Comparison of ENCODE assay signal across 15 cellular contexts in the genomic region with DNA sequence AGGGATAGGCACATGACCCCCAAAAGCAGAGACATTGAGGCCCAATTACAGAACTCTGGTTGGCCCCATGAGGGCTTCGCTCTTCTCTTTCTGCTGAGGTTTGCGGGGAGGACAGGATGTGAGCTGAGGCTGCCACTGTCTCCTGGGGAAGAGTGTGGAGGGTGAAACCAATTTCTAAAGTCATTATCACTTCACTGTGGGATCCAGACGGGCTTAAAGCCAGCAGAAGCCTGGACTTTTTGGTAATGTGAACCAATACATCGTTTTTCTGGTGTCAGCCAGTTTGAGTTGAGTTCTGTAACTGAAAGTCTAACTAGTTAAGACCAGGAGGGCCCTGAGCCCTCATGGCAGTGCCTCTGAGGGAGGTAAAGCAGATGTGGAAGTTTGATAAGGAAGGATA.
DNase-seq lines count a peak whose midpoint lies in the region; ATAC-seq lines count a peak whose summit lies in the region.
"Had no signal": no experiment of that assay in that cellular context is flagged by ENCODE, and none has a peak within 500 bp of the region (broad histone marks: within the 10 kb centered on the region; RNA-seq: fewer than 3 reads in every experiment).

No MANE protein-coding gene starts in this region.

- H3K4me3 ChIP-seq in BLaER1 treated with 17β-estradiol and CSF1 and Interleukin-3, amounts not matched to agents 10 nM and 100 nM, result no peak overlapping the region
- no peak overlapping the region for H3K4me3 ChIP-seq in mesendoderm (ENCODE audit: low read length)

- H2BK120ac ChIP-seq in mesendoderm (ENCODE audit: low read depth, low read length), result peak overlapping the region; percentile 47

- no peaks in the 10 kb centered on the region for H3K79me2 ChIP-seq in mesendoderm (ENCODE audit: control insufficient read depth, insufficient read depth, low read length)

- no peak overlapping the region for H4K8ac ChIP-seq in mesendoderm (ENCODE audit: low read depth, low read length)

- peak overlapping the region in 10 of 11 experiments; percentile 8 to 77 (median 56); a peak in 19 of 22 replicates for H3K4me2 ChIP-seq in BLaER1 treated with 17β-estradiol and CSF1 and Interleukin-3, amounts not matched to agents 10 nM and 100 nM
- H3K4me2 ChIP-seq in mesendoderm (ENCODE audit: low read length), result no peak overlapping the region

- H3K27me3 ChIP-seq in BLaER1 treated with 17β-estradiol and CSF1 and Interleukin-3, amounts not matched to agents 10 nM and 100 nM, result no peaks in the 10 kb centered on the region
- H3K27me3 ChIP-seq in mesendoderm (ENCODE audit: insufficient read depth, low read length, poor library complexity), result no peaks in the 10 kb centered on the region

- no peak overlapping the region for H3K23ac ChIP-seq in mesendoderm (ENCODE audit: low read length)

- H2BK5ac ChIP-seq in mesendoderm (ENCODE audit: low read length), result peak overlapping the region; percentile 53

- H3K18ac ChIP-seq in mesendoderm (ENCODE audit: low read length), result peak overlapping the region; percentile 69

- H4K20me1 ChIP-seq in BLaER1 treated with 17β-estradiol and CSF1 and Interleukin-3, amounts not matched to agents 10 nM and 100 nM, result no peaks in the 10 kb centered on the region

- H3K27ac ChIP-seq in BLaER1 treated with 17β-estradiol and CSF1 and Interleukin-3, amounts not matched to agents 10 nM and 100 nM, result peak overlapping the region in 1 of 11 experiments; percentile 3; a peak in 1 of 22 replicates
- H3K27ac ChIP-seq in mesendoderm (ENCODE audit: low read depth, low read length), result peak overlapping the region; percentile 43
- H3K27ac ChIP-seq: 22Rv1 had no signal

- ATAC-seq in GM21786 (IDR thresholded peaks at IDR 0.05; ENCODE audit: unreplicated experiment), result no peak

- H3K79me1 ChIP-seq in mesendoderm (ENCODE audit: low read length), result no peaks in the 10 kb centered on the region

- peak overlapping the region; percentile 79 for H3K56ac ChIP-seq in mesendoderm (ENCODE audit: low read length)

- H2BK15ac ChIP-seq in mesendoderm (replicated peaks; ENCODE audit: low read depth), result no peak overlapping the region

- peaks cover 27 to 37% (median 31%) of the 10 kb centered on the region in 10 experiments for H3K4me1 ChIP-seq in BLaER1 treated with 17β-estradiol and CSF1 and Interleukin-3, amounts not matched to agents 10 nM and 100 nM
- H3K4me1 ChIP-seq in mesendoderm (ENCODE audit: control insufficient read depth, low read depth, low read length), result peaks cover 12% of the 10 kb centered on the region

- no CpG with 5 or more reads among the region's 4 CpGs for WGBS in mesendoderm (ENCODE audit: extremely low coverage, insufficient coverage, low lambda C conversion rate)

- no peaks in the 10 kb centered on the region for H3K9me3 ChIP-seq in BLaER1 treated with 17β-estradiol and CSF1 and Interleukin-3, amounts not matched to agents 10 nM and 100 nM (replicated peaks in 1 of 11)

- peaks cover 0 to 46% (median 0%) of the 10 kb centered on the region in 11 experiments; a peak in 3 of 22 replicates for H3K36me3 ChIP-seq in BLaER1 treated with 17β-estradiol and CSF1 and Interleukin-3, amounts not matched to agents 10 nM and 100 nM
- no peaks in the 10 kb centered on the region for H3K36me3 ChIP-seq in mesendoderm (ENCODE audit: control insufficient read depth, insufficient read depth, low read length)

- H2AK5ac ChIP-seq in mesendoderm (ENCODE audit: low read length), result peak overlapping the region; percentile 96

- H3K9ac ChIP-seq in BLaER1 treated with 17β-estradiol and CSF1 and Interleukin-3, amounts not matched to agents 10 nM and 100 nM, result peak overlapping the region in 1 of 11 experiments; percentile 6; a peak in 1 of 22 replicates
- H3K9ac ChIP-seq in mesendoderm (ENCODE audit: low read length), result peak overlapping the region; percentile 16

- H4K5ac ChIP-seq in mesendoderm (ENCODE audit: low read length), result no peak overlapping the region

- DNase-seq in NCI-H446 treated with DMSO at 0.1 percent for 48 hours (lab: John Stamatoyannopoulos, UW) (peak; percentile 4), NCI-H446 (lab: John Stamatoyannopoulos, UW) (no peak), NCI-H69 (lab: John Stamatoyannopoulos, UW) (peak; percentile 14), mesendoderm (peak; percentile 53), nucleus accumbens (lab: John Stamatoyannopoulos, UW) (no peak), NCI-H187 treated with DMSO at 0.1 percent for 48 hours (lab: John Stamatoyannopoulos, UW) (no peak)
- DNase-seq: C1 segment of cervical spinal cord; Calu3; CD4-positive, alpha-beta T cell; DMS79; GOT3; H9 had no signal

- peak overlapping the region; percentile 23 for H3K4ac ChIP-seq in mesendoderm (ENCODE audit: low read depth, low read length)

Comparison
In these comparisons a context has a peak if more than half of its experiments do, and no peak if none do; other contexts are left out.
1. DNase-seq: peak in NCI-H446 treated with DMSO at 0.1 percent for 48 hours (single experiment), NCI-H69 (single experiment) and mesendoderm (single experiment); none in NCI-H446 (0 of 2), nucleus accumbens (0 of 56) and NCI-H187 treated with DMSO at 0.1 percent for 48 hours (single experiment).